8 cellular contexts compared by ENCODE assay signal in genomic region chr9:130042931-130043653, GRCh38. TPM values are rescaled to one million over a fixed set of nuclear protein-coding genes. Genes with fewer than 3 reads are reported as not detected.
DNase-seq lines count a peak whose midpoint lies in the region; ATAC-seq and TF ChIP-seq lines count a peak whose summit lies in the region.

Gene FNBP1, minus strand, starts transcription at chr9:130043189. Its CDS starts 214 bp downstream, at chr9:130042975.

- CTCF ChIA-PET in activated CD4-positive, alpha-beta T cell treated with anti-CD3 and anti-CD28 coated beads for 36 hours (lab: Charles Lee), result interaction anchor here (1.0 to 1.2 kb wide), 2 partner anchors 122 to 158 kb away, joined by 3 to 4 read pairs; no protein-coding TSS in a partner anchor

- no peaks in the 10 kb centered on the region for H3K9me3 Mint-ChIP-seq in activated CD4-positive, alpha-beta T cell treated with anti-CD3 and anti-CD28 coated beads for 36 hours (ENCODE audit: low read depth)

- peaks cover 33% of the 10 kb centered on the region for H3K4me1 Mint-ChIP-seq in activated CD4-positive, alpha-beta T cell treated with anti-CD3 and anti-CD28 coated beads for 36 hours

- no peaks in the 10 kb centered on the region for H3K27me3 Mint-ChIP-seq in activated CD4-positive, alpha-beta T cell treated with anti-CD3 and anti-CD28 coated beads for 36 hours

- H3K27ac Mint-ChIP-seq in activated CD4-positive, alpha-beta T cell treated with anti-CD3 and anti-CD28 coated beads for 36 hours, result peak within 1 kb of the TSS; percentile 100

- peak within 1 kb of the TSS; percentile 100 for H3K4me3 Mint-ChIP-seq in activated CD4-positive, alpha-beta T cell treated with anti-CD3 and anti-CD28 coated beads for 36 hours

- peaks cover 38% of the 10 kb centered on the region for H3K36me3 Mint-ChIP-seq in activated CD4-positive, alpha-beta T cell treated with anti-CD3 and anti-CD28 coated beads for 36 hours (ENCODE audit: low read depth)

- peak; percentile 38 for ATAC-seq in HG02588 (IDR thresholded peaks at IDR 0.05; ENCODE audit: unreplicated experiment)
- ATAC-seq in activated CD4-positive, alpha-beta T cell treated with anti-CD3 and anti-CD28 coated beads for 36 hours, result peak; percentile 63
- no peak for ATAC-seq in GM18858 (IDR thresholded peaks at IDR 0.05; ENCODE audit: unreplicated experiment)

- POLR2A ChIA-PET in activated CD4-positive, alpha-beta T cell treated with anti-CD3 and anti-CD28 coated beads for 36 hours (lab: Charles Lee), result interaction anchor here (0.6 to 1.9 kb wide), 8 partner anchors 9 to 154 kb away, joined by 3 to 5 read pairs (median 3); no protein-coding TSS in a partner anchor

- DNase-seq in ELF-1 (ENCODE audit: low read depth, low spot score) (peak; percentile 85), NCI-H2196 (lab: John Stamatoyannopoulos, UW; ENCODE audit: unreplicated experiment) (peak; percentile 60), cerebellum (ENCODE audit: low spot score) (peak; percentile 95), kidney epithelial cell (ENCODE audit: low read depth) (peak; percentile 25)
- DNase-seq in activated CD4-positive, alpha-beta T cell treated with anti-CD3 and anti-CD28 coated beads for 36 hours, result peak; percentile 91
- peak; percentile 74 to 77 for DNase-seq in stimulated activated CD4-positive, alpha-beta T cell treated with anti-CD3 and anti-CD28 coated beads, Interleukin-15, amount 100 ng/mL, for 1 hour (ENCODE audit: low read depth in 1 of 2, low spot score in 1 of 2)

- H3K4me3 ChIP-seq in kidney epithelial cell (ENCODE audit: low read depth, low read length), result peak within 1 kb of the TSS; percentile 92

- H3K36me3 ChIP-seq in kidney epithelial cell (ENCODE audit: control insufficient read depth, insufficient read depth, low read length), result no peaks in the 10 kb centered on the region

- intact Hi-C loops in activated CD4-positive, alpha-beta T cell treated with anti-CD3 and anti-CD28 coated beads for 36 hours (cut with DNase I, micrococcal nuclease), result loop anchor here in 1 of 2 experiments (1.0 to 5.0 kb wide), 3 partner anchors 10 to 206 kb away; partner anchors contain the start of genes C9orf78, GPR107 and USP20

- no peaks in the 10 kb centered on the region for H3K27me3 ChIP-seq in kidney epithelial cell (ENCODE audit: control insufficient read depth, insufficient read depth, low read length)

- peak; percentile 7 for TF ChIP-seq CTCF in kidney epithelial cell (IDR thresholded peaks at IDR 0.05; ENCODE audit: insufficient read depth, low read length, poor library complexity, severe bottlenecking)

RNA-seq across cellular contexts. Expression of gene FNBP1, which starts in this region (rescaled TPM):
- 100 to 1,000 TPM; 254 to 354 TPM for total RNA-seq in activated CD4-positive, alpha-beta T cell treated with anti-CD3 and anti-CD28 coated beads for 36 hours
- 73.8 TPM for total RNA-seq in cerebellum
- total RNA-seq in kidney epithelial cell, result 12.1 and 18.5 TPM in 2 replicates

Comparison
In these comparisons a context has a peak if more than half of its experiments do, and no peak if none do; other contexts are left out.
1. DNase-seq: peak in every context shown above with its lines; median percentile 95 in cerebellum; 91 in activated CD4-positive, alpha-beta T cell treated with anti-CD3 and anti-CD28 coated beads for 36 hours; 85 in ELF-1; 76 in stimulated activated CD4-positive, alpha-beta T cell treated with anti-CD3 and anti-CD28 coated beads, Interleukin-15, amount 100 ng/mL, for 1 hour; 60 in NCI-H2196; 25 in kidney epithelial cell.